1 cellular context compared by ENCODE assay signal in the genomic region with DNA sequence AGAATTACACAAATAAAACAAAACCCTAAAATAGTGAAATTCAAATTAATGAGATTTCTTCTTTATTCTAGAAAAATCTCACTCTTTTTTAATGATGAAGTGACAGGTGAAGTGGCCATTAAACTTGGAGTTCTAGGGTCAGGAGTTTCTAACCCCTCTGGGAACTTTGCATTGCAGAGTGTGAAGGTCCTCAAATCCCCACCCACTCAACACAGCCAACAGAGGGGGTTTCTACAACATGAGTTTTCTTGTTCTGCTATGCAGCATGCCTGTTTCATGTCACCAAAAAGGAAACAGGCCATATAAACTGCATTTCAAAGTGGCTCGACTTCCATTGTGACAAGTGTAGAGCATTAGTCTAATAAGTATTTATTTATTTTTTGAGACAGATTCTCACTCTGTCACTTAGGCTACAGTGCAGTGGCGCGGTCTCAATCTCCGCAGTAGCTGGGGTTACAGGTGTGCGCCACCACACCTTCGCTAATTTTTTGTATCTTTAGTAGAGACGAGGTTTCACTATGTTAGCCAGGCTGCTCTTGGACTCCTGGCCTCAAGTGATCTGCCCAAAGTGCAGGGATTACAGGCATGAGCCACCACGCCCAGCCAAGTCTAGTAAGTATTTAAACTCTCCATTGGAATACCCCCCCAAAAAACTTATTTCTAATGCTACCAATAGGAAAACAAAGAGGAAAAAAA.
TF ChIP-seq lines count a peak whose summit lies in the region.

No MANE protein-coding gene starts in this region.

TF ChIP-seq in HepG2, 621 proteins besides CTCF, POLR2A, EP300 and RAD21 (continued from another document and continues in another):
- TF ChIP-seq, protein P1, sequence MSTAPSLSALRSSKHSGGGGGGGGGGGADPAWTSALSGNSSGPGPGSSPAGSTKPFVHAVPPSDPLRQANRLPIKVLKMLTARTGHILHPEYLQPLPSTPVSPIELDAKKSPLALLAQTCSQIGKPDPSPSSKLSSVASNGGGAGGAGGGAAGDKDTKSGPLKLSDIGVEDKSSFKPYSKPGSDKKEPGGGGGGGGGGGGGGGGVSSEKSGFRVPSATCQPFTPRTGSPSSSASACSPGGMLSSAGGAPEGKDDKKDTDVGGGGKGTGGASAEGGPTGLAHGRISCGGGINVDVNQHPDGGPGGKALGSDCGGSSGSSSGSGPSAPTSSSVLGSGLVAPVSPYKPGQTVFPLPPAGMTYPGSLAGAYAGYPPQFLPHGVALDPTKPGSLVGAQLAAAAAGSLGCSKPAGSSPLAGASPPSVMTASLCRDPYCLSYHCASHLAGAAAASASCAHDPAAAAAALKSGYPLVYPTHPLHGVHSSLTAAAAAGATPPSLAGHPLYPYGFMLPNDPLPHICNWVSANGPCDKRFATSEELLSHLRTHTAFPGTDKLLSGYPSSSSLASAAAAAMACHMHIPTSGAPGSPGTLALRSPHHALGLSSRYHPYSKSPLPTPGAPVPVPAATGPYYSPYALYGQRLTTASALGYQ (CRISPR knock-in tag; IDR thresholded peaks at IDR 0.05): no peak
- TF ChIP-seq, protein P2, sequence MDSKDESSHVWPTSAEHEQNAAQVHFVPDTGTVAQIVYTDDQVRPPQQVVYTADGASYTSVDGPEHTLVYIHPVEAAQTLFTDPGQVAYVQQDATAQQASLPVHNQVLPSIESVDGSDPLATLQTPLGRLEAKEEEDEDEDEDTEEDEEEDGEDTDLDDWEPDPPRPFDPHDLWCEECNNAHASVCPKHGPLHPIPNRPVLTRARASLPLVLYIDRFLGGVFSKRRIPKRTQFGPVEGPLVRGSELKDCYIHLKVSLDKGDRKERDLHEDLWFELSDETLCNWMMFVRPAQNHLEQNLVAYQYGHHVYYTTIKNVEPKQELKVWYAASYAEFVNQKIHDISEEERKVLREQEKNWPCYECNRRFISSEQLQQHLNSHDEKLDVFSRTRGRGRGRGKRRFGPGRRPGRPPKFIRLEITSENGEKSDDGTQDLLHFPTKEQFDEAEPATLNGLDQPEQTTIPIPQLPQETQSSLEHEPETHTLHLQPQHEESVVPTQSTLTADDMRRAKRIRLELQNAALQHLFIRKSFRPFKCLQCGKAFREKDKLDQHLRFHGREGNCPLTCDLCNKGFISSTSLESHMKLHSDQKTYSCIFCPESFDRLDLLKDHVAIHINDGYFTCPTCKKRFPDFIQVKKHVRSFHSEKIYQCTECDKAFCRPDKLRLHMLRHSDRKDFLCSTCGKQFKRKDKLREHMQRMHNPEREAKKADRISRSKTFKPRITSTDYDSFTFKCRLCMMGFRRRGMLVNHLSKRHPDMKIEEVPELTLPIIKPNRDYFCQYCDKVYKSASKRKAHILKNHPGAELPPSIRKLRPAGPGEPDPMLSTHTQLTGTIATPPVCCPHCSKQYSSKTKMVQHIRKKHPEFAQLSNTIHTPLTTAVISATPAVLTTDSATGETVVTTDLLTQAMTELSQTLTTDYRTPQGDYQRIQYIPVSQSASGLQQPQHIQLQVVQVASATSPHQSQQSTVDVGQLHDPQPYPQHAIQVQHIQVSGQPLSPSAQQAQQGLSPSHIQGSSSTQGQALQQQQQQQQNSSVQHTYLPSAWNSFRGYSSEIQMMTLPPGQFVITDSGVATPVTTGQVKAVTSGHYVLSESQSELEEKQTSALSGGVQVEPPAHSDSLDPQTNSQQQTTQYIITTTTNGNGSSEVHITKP (CRISPR knock-in tag; IDR thresholded peaks at IDR 0.05; ENCODE audit: low read depth): no peak
- no peak for TF ChIP-seq MED1 (CRISPR knock-in tag; IDR thresholded peaks at IDR 0.05)
- TF ChIP-seq MIER2 (CRISPR knock-in tag; IDR thresholded peaks at IDR 0.05): no peak
- TF ChIP-seq, protein P3, sequence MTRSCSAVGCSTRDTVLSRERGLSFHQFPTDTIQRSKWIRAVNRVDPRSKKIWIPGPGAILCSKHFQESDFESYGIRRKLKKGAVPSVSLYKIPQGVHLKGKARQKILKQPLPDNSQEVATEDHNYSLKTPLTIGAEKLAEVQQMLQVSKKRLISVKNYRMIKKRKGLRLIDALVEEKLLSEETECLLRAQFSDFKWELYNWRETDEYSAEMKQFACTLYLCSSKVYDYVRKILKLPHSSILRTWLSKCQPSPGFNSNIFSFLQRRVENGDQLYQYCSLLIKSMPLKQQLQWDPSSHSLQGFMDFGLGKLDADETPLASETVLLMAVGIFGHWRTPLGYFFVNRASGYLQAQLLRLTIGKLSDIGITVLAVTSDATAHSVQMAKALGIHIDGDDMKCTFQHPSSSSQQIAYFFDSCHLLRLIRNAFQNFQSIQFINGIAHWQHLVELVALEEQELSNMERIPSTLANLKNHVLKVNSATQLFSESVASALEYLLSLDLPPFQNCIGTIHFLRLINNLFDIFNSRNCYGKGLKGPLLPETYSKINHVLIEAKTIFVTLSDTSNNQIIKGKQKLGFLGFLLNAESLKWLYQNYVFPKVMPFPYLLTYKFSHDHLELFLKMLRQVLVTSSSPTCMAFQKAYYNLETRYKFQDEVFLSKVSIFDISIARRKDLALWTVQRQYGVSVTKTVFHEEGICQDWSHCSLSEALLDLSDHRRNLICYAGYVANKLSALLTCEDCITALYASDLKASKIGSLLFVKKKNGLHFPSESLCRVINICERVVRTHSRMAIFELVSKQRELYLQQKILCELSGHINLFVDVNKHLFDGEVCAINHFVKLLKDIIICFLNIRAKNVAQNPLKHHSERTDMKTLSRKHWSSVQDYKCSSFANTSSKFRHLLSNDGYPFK (CRISPR knock-in tag; IDR thresholded peaks at IDR 0.05; ENCODE audit: borderline replicate concordance): no peak
- TF ChIP-seq, protein P4, sequence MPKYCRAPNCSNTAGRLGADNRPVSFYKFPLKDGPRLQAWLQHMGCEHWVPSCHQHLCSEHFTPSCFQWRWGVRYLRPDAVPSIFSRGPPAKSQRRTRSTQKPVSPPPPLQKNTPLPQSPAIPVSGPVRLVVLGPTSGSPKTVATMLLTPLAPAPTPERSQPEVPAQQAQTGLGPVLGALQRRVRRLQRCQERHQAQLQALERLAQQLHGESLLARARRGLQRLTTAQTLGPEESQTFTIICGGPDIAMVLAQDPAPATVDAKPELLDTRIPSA (CRISPR knock-in tag; IDR thresholded peaks at IDR 0.05; ENCODE audit: borderline replicate concordance): no peak
- no peak for TF ChIP-seq GZF1 (CRISPR knock-in tag; IDR thresholded peaks at IDR 0.05)
- TF ChIP-seq ZNF775 (CRISPR knock-in tag; IDR thresholded peaks at IDR 0.05; ENCODE audit: borderline replicate concordance): no peak
- no peak for TF ChIP-seq HOXA3 (CRISPR knock-in tag; IDR thresholded peaks at IDR 0.05)
- no peak for TF ChIP-seq ZNF766 (CRISPR knock-in tag; IDR thresholded peaks at IDR 0.05; ENCODE audit: borderline replicate concordance)
- TF ChIP-seq ZNF496 (CRISPR knock-in tag; IDR thresholded peaks at IDR 0.05; ENCODE audit: insufficient replicate concordance): no peak
- TF ChIP-seq, protein P5, sequence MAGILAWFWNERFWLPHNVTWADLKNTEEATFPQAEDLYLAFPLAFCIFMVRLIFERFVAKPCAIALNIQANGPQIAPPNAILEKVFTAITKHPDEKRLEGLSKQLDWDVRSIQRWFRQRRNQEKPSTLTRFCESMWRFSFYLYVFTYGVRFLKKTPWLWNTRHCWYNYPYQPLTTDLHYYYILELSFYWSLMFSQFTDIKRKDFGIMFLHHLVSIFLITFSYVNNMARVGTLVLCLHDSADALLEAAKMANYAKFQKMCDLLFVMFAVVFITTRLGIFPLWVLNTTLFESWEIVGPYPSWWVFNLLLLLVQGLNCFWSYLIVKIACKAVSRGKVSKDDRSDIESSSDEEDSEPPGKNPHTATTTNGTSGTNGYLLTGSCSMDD (CRISPR knock-in tag; IDR thresholded peaks at IDR 0.05): no peak
- no peak for TF ChIP-seq HMG20B (CRISPR knock-in tag; conservative IDR thresholded peaks at IDR 0.05)
- TF ChIP-seq, protein P6, sequence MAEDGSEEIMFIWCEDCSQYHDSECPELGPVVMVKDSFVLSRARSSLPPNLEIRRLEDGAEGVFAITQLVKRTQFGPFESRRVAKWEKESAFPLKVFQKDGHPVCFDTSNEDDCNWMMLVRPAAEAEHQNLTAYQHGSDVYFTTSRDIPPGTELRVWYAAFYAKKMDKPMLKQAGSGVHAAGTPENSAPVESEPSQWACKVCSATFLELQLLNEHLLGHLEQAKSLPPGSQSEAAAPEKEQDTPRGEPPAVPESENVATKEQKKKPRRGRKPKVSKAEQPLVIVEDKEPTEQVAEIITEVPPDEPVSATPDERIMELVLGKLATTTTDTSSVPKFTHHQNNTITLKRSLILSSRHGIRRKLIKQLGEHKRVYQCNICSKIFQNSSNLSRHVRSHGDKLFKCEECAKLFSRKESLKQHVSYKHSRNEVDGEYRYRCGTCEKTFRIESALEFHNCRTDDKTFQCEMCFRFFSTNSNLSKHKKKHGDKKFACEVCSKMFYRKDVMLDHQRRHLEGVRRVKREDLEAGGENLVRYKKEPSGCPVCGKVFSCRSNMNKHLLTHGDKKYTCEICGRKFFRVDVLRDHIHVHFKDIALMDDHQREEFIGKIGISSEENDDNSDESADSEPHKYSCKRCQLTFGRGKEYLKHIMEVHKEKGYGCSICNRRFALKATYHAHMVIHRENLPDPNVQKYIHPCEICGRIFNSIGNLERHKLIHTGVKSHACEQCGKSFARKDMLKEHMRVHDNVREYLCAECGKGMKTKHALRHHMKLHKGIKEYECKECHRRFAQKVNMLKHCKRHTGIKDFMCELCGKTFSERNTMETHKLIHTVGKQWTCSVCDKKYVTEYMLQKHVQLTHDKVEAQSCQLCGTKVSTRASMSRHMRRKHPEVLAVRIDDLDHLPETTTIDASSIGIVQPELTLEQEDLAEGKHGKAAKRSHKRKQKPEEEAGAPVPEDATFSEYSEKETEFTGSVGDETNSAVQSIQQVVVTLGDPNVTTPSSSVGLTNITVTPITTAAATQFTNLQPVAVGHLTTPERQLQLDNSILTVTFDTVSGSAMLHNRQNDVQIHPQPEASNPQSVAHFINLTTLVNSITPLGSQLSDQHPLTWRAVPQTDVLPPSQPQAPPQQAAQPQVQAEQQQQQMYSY (CRISPR knock-in tag; IDR thresholded peaks at IDR 0.05): no peak
- no peak for TF ChIP-seq STAT5B (CRISPR knock-in tag; IDR thresholded peaks at IDR 0.05)
- TF ChIP-seq, protein P7, sequence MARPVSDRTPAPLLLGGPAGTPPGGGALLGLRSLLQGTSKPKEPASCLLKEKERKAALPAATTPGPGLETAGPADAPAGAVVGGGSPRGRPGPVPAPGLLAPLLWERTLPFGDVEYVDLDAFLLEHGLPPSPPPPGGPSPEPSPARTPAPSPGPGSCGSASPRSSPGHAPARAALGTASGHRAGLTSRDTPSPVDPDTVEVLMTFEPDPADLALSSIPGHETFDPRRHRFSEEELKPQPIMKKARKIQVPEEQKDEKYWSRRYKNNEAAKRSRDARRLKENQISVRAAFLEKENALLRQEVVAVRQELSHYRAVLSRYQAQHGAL (CRISPR knock-in tag; IDR thresholded peaks at IDR 0.05; ENCODE audit: not compliant biosample characterization): no peak
- TF ChIP-seq, protein P8, sequence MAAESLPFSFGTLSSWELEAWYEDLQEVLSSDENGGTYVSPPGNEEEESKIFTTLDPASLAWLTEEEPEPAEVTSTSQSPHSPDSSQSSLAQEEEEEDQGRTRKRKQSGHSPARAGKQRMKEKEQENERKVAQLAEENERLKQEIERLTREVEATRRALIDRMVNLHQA (CRISPR knock-in tag; IDR thresholded peaks at IDR 0.05): no peak
- no peak for TF ChIP-seq NFE2L2 (IDR thresholded peaks at IDR 0.05; ENCODE audit: low read length)
- no peak for TF ChIP-seq KDM3A (CRISPR knock-in tag; IDR thresholded peaks at IDR 0.05; ENCODE audit: low read depth)
- peak; percentile 62 for TF ChIP-seq ZMYM4 (CRISPR knock-in tag; IDR thresholded peaks at IDR 0.05)
- no peak for TF ChIP-seq MIER3 (CRISPR knock-in tag; IDR thresholded peaks at IDR 0.05; ENCODE audit: borderline replicate concordance)
- no peak for TF ChIP-seq DNMT3B (CRISPR knock-in tag; conservative IDR thresholded peaks at IDR 0.05)
- TF ChIP-seq, protein P9, sequence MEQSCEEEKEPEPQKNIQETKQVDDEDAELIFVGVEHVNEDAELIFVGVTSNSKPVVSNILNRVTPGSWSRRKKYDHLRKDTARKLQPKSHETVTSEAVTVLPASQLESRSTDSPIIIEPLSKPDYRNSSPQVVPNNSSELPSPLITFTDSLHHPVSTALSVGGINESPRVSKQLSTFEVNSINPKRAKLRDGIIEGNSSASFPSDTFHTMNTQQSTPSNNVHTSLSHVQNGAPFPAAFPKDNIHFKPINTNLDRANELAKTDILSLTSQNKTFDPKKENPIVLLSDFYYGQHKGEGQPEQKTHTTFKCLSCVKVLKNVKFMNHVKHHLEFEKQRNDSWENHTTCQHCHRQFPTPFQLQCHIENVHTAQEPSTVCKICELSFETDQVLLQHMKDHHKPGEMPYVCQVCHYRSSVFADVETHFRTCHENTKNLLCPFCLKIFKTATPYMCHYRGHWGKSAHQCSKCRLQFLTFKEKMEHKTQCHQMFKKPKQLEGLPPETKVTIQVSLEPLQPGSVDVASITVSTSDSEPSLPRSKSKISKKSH (CRISPR knock-in tag; IDR thresholded peaks at IDR 0.05; ENCODE audit: borderline replicate concordance): no peak
- TF ChIP-seq, protein P10, sequence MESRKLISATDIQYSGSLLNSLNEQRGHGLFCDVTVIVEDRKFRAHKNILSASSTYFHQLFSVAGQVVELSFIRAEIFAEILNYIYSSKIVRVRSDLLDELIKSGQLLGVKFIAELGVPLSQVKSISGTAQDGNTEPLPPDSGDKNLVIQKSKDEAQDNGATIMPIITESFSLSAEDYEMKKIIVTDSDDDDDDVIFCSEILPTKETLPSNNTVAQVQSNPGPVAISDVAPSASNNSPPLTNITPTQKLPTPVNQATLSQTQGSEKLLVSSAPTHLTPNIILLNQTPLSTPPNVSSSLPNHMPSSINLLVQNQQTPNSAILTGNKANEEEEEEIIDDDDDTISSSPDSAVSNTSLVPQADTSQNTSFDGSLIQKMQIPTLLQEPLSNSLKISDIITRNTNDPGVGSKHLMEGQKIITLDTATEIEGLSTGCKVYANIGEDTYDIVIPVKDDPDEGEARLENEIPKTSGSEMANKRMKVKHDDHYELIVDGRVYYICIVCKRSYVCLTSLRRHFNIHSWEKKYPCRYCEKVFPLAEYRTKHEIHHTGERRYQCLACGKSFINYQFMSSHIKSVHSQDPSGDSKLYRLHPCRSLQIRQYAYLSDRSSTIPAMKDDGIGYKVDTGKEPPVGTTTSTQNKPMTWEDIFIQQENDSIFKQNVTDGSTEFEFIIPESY (CRISPR knock-in tag; IDR thresholded peaks at IDR 0.05): peak; percentile 82
- no peak for TF ChIP-seq ZSCAN25 (CRISPR knock-in tag; IDR thresholded peaks at IDR 0.05)
- TF ChIP-seq, protein P11, sequence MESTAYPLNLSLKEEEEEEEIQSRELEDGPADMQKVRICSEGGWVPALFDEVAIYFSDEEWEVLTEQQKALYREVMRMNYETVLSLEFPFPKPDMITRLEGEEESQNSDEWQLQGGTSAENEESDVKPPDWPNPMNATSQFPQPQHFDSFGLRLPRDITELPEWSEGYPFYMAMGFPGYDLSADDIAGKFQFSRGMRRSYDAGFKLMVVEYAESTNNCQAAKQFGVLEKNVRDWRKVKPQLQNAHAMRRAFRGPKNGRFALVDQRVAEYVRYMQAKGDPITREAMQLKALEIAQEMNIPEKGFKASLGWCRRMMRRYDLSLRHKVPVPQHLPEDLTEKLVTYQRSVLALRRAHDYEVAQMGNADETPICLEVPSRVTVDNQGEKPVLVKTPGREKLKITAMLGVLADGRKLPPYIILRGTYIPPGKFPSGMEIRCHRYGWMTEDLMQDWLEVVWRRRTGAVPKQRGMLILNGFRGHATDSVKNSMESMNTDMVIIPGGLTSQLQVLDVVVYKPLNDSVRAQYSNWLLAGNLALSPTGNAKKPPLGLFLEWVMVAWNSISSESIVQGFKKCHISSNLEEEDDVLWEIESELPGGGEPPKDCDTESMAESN (CRISPR knock-in tag; conservative IDR thresholded peaks at IDR 0.05): no peak
- TF ChIP-seq TBL1XR1 (IDR thresholded peaks at IDR 0.05; ENCODE audit: borderline replicate concordance, low read length, partially characterized antibody): no peak
- no peak for TF ChIP-seq POLR2AphosphoS5 (IDR thresholded peaks at IDR 0.05; ENCODE audit: low read depth, low read length)
- TF ChIP-seq NFYB (CRISPR knock-in tag; IDR thresholded peaks at IDR 0.05): no peak
- TF ChIP-seq ATM (IDR thresholded peaks at IDR 0.05; ENCODE audit: borderline replicate concordance): no peak
- TF ChIP-seq ZNF256 (CRISPR knock-in tag; conservative IDR thresholded peaks at IDR 0.05): no peak
- no peak for TF ChIP-seq RORA (CRISPR knock-in tag; IDR thresholded peaks at IDR 0.05)
